ENCODE assay signal across 11 cellular contexts in genomic region chr16:88886915-88887521, GRCh38. TPM values are rescaled to one million over a fixed set of nuclear protein-coding genes. Genes with fewer than 3 reads are reported as not detected.
DNase-seq lines count a peak whose midpoint lies in the region; ATAC-seq and TF ChIP-seq lines count a peak whose summit lies in the region.
"Had no signal": no experiment of that assay in that cellular context is flagged by ENCODE, and none has a peak within 500 bp of the region (broad histone marks: within the 10 kb centered on the region; RNA-seq: fewer than 3 reads in every experiment).

No MANE protein-coding gene starts in this region.

- ATAC-seq in lung (ENCODE audit: insufficient read depth, low FRiP score) (peak; percentile 41), GM18520 (IDR thresholded peaks at IDR 0.05; ENCODE audit: unreplicated experiment) (no peak)

- WGBS in lung, 2 donors: 71 to 85% methylated on average over 30 to 31 of the region's 31 CpGs
- 62 to 68% methylated on average over 25 to 27 of the region's 31 CpGs for WGBS in tibial nerve, 2 donors

- peak in 1 of 2 donors; percentile 48 for TF ChIP-seq EP300 in tibial nerve (IDR thresholded peaks at IDR 0.05)

- H3K9me3 ChIP-seq in lung (ENCODE audit: control insufficient read depth in 2 of 2, insufficient read depth in 1 of 2, low read length in 1 of 2): no peaks in the 10 kb centered on the region
- no peaks in the 10 kb centered on the region for H3K9me3 ChIP-seq in tibial nerve

- DNase-seq in NCI-H2171 (lab: John Stamatoyannopoulos, UW) (peak; percentile 14), fibroblast of mammary gland (ENCODE audit: low read depth) (peak; percentile 57), lung (ENCODE audit: low spot score) (peak; percentile 56), tibial nerve (ENCODE audit: low spot score in 2 of 2) (peak; percentile 24 to 73), D341Med (ENCODE audit: low spot score) (no peak), brain microvascular endothelial cell (no peak)
- DNase-seq in activated CD4-positive, CD25-positive, alpha-beta regulatory T cell treated with anti-CD3 and anti-CD28 coated beads, Interleukin-2, amount 50 U/mL, for 72 hours: no peak
- DNase-seq: activated CD4-positive, alpha-beta T cell treated with anti-CD3 and anti-CD28 coated beads, Interleukin-2, amount 10 ng/mL, durations not matched to agents 24 days and 14 days; Calu3 had no signal

- no peaks in the 10 kb centered on the region for H3K27me3 ChIP-seq in lung (ENCODE audit: control insufficient read depth, insufficient read depth)
- H3K27me3 ChIP-seq in tibial nerve: no peaks in the 10 kb centered on the region
- peaks cover under 1% of the 10 kb centered on the region for H3K27me3 ChIP-seq in brain microvascular endothelial cell (replicated peaks)

- peaks cover 0 to 11% of the 10 kb centered on the region in 2 donors for H3K4me1 ChIP-seq in lung (ENCODE audit: control insufficient read depth in 2 of 2, insufficient read depth in 2 of 2, low read length in 2 of 2)
- peaks cover 0 to 34% (median 3%) of the 10 kb centered on the region in 4 donors for H3K4me1 ChIP-seq in tibial nerve

- H3K27ac ChIP-seq in lung (ENCODE audit: low read depth in 1 of 2, low read length in 1 of 2) (peak overlapping the region; percentile 37 to 57), tibial nerve (peak overlapping the region in 3 of 4 donors; percentile 13 to 60 (median 44)), brain microvascular endothelial cell (no peak overlapping the region)

- no peak for TF ChIP-seq CTCF in fibroblast of mammary gland (conservative IDR thresholded peaks at IDR 0.05; ENCODE audit: control insufficient read depth, insufficient read depth, low read depth, low read length)
- TF ChIP-seq CTCF in lung (IDR thresholded peaks at IDR 0.05; ENCODE audit: control extremely low read depth, extremely low read depth): no peak
- TF ChIP-seq CTCF in tibial nerve (IDR thresholded peaks at IDR 0.05): peak in 1 of 5 experiments; percentile 41
- TF ChIP-seq CTCF in brain microvascular endothelial cell (IDR thresholded peaks at IDR 0.05; ENCODE audit: low read depth, low read length, missing control alignments): no peak

- H3K36me3 ChIP-seq in lung (ENCODE audit: control insufficient read depth in 2 of 2, insufficient read depth in 2 of 2, low read length in 2 of 2) (peaks cover 0 to 6% of the 10 kb centered on the region in 2 donors), tibial nerve (peaks cover 0 to 14% (median 0%) of the 10 kb centered on the region in 3 donors), brain microvascular endothelial cell (replicated peaks) (no peaks in the 10 kb centered on the region)

- in situ Hi-C loops in brain microvascular endothelial cell (cut with HindIII; ENCODE audit: low pct_ligation_motif_present, low sequenced_read_pairs): no loop called here

- H3K4me3 ChIP-seq in fibroblast of mammary gland (ENCODE audit: control insufficient read depth, low read depth, low read length) (no peak overlapping the region), lung (no peak overlapping the region), tibial nerve (no peak overlapping the region), brain microvascular endothelial cell (ENCODE audit: low read depth, low read length) (no peak overlapping the region)

- no peak for TF ChIP-seq POLR2A in tibial nerve (IDR thresholded peaks at IDR 0.05)

RNA-seq across cellular contexts. Expression of gene PABPN1L, which starts 20.6 kb away (rescaled TPM):
- not detected for total RNA-seq in lung
- under 1 TPM; 0.03 to 0.22 TPM for polyA plus RNA-seq in lung
- total RNA-seq in tibial nerve: not detected
- total RNA-seq: activated CD4-positive, alpha-beta T cell treated with anti-CD3 and anti-CD28 coated beads, Interleukin-2, amount 10 ng/mL, durations not matched to agents 24 days and 14 days; Calu3; endothelial cell of umbilical vein had no signal
- polyA plus RNA-seq: endothelial cell of umbilical vein had no signal

RNA-seq across cellular contexts. Expression of gene TRAPPC2L, which starts 30.1 kb away (rescaled TPM):
- total RNA-seq in lung (10 to 100 TPM; 34.2 to 55.4 TPM), tibial nerve (10 to 100 TPM; 18.0 to 36.6 (median 22.9) TPM)
- 100 to 1,000 TPM in 1 of 2 donors, 10 to 100 TPM in 1; 41.5 to 106 TPM for polyA plus RNA-seq in lung

RNA-seq across cellular contexts. Expression of gene GALNS, which starts 30.3 kb away (rescaled TPM):
- 10 to 100 TPM; 33.6 to 61.9 TPM for total RNA-seq in lung
- polyA plus RNA-seq in lung: 10 to 100 TPM; 21.4 to 26.9 TPM
- 10 to 100 TPM; 15.1 to 80.1 (median 43.2) TPM for total RNA-seq in tibial nerve

Comparison
In these comparisons a context has a peak if more than half of its experiments do, and no peak if none do; other contexts are left out.
1. DNase-seq: peak in NCI-H2171 (single experiment), fibroblast of mammary gland (single experiment), lung (single experiment) and tibial nerve (2 of 2); none in activated CD4-positive, CD25-positive, alpha-beta regulatory T cell treated with anti-CD3 and anti-CD28 coated beads, Interleukin-2, amount 50 U/mL, for 72 hours (single experiment), D341Med (single experiment) and brain microvascular endothelial cell (single experiment).